14 cellular contexts compared by ENCODE assay signal in the genomic region with DNA sequence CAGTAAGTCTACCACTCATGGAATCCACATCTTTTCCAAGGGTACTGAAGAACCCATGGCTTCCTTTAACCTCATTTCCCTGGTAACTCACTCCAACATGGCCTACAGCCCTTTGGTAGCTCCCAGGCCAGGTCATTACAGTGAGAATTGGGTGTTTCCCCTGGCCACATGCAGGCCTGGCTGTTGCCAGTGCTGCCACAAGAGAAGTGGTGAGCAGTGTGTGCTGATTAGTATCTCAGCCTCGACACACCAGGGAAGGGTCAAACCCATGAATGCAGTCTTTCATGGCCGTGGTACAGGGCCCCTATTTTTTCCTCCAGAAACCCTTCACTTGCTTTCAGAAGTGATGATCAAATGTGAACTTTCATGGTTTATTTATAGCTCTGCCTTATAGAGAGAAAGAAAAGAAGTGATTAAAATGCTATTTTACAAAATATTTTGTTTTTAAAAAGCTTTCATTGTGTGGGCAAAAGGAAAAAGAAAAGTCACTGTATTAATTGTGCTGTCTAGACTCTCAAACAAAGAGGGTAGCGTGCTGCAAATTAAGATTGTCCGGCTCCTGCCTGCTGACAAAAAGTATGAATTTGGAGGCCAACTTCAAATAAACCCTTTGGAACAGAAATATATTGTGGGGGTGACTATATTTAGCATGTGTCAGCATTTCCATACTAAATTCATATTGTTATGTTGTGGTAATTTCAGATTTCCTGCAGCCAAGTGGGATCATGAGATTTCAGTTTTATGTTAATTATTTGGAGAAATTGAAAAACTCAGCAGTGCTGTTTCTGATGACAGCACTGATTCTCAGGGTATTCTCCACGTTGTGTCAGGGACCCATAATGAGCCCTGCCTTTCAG.
DNase-seq lines count a peak whose midpoint lies in the region; ATAC-seq and TF ChIP-seq lines count a peak whose summit lies in the region.
"Had no signal": no experiment of that assay in that cellular context is flagged by ENCODE, and none has a peak within 500 bp of the region (broad histone marks: within the 10 kb centered on the region; RNA-seq: fewer than 3 reads in every experiment).

No MANE protein-coding gene starts in this region.

- intact Hi-C loops in gastrocnemius medialis (cut with DNase I; ENCODE audit: low total_unique reads), result no loop called here
- intact Hi-C loops in lower leg skin (cut with DNase I; ENCODE audit: low total_unique reads), result no loop called here

- no peaks in the 10 kb centered on the region for H3K9me3 ChIP-seq in gastrocnemius medialis

- H3K27ac ChIP-seq in gastrocnemius medialis, result no peak overlapping the region
- H3K27ac ChIP-seq: coronary artery, hepatocyte had no signal

- H3K27me3 ChIP-seq in gastrocnemius medialis, result no peaks in the 10 kb centered on the region
- H3K27me3 ChIP-seq: hepatocyte had no signal

- TF ChIP-seq POLR2A in gastrocnemius medialis (IDR thresholded peaks at IDR 0.05), result no peak
- no peak for TF ChIP-seq POLR2A in lower leg skin (IDR thresholded peaks at IDR 0.05)

- H3K4me3 ChIP-seq in gastrocnemius medialis (no peak overlapping the region), lower leg skin (ENCODE audit: low read depth, poor library complexity, severe bottlenecking) (no peak overlapping the region)
- H3K4me3 ChIP-seq: coronary artery, hepatocyte had no signal

- DNase-seq in RPMI7951 (ENCODE audit: low read depth) (peak; percentile 58), putamen (ENCODE audit: low spot score) (peak; percentile 54), NCI-H146 (lab: John Stamatoyannopoulos, UW) (no peak), gastrocnemius medialis (no peak), lower leg skin (ENCODE audit: low spot score in 2 of 2) (no peak), cerebellum (ENCODE audit: low spot score) (no peak)
- DNase-seq: activated T-cell treated with anti-CD3 and anti-CD28 coated beads, Interleukin-2, amount 50 U/mL, for 72 hours; KG1; NCI-H526; T-helper 9 cell had no signal

- ATAC-seq in GM19025 (IDR thresholded peaks at IDR 0.05; ENCODE audit: low read depth, unreplicated experiment), result peak; percentile 77
- ATAC-seq in HG02623 (IDR thresholded peaks at IDR 0.05; ENCODE audit: unreplicated experiment), result peak; percentile 68
- no peak for ATAC-seq in gastrocnemius medialis
- ATAC-seq: activated T-cell treated with anti-CD3 and anti-CD28 coated beads, Interleukin-2, amount 50 U/mL, for 72 hours had no signal

- in situ Hi-C loops in gastrocnemius medialis (cut with MboI; ENCODE audit: low sequenced_read_pairs in 4 of 4), result loop anchor here in 2 of 4 donors (10.0 to 25.0 kb wide), 2 partner anchors 1008 to 1240 kb away; no protein-coding TSS in a partner anchor

- peaks cover 3 to 9% of the 10 kb centered on the region in 2 donors for H3K4me1 ChIP-seq in gastrocnemius medialis

- TF ChIP-seq CTCF in gastrocnemius medialis (IDR thresholded peaks at IDR 0.05 in 4 of 5, conservative IDR thresholded peaks at IDR 0.05 in 1 of 5), result no peak
- TF ChIP-seq CTCF in lower leg skin (IDR thresholded peaks at IDR 0.05), result no peak

- 60 to 69% methylated on average over 5 of the region's 5 CpGs for whole genome bisulfite sequencing in lower leg skin, 2 donors

- H3K36me3 ChIP-seq in gastrocnemius medialis, result no peaks in the 10 kb centered on the region

Comparison
In these comparisons a context has a peak if more than half of its experiments do, and no peak if none do; other contexts are left out.
1. ATAC-seq: peak in GM19025 (single experiment) and HG02623 (single experiment); none in gastrocnemius medialis (0 of 2).
2. DNase-seq: peak in RPMI7951 (single experiment) and putamen (single experiment); none in NCI-H146 (single experiment), gastrocnemius medialis (0 of 2), lower leg skin (0 of 2) and cerebellum (single experiment).